1 cellular context compared by ENCODE assay signal in the genomic region with DNA sequence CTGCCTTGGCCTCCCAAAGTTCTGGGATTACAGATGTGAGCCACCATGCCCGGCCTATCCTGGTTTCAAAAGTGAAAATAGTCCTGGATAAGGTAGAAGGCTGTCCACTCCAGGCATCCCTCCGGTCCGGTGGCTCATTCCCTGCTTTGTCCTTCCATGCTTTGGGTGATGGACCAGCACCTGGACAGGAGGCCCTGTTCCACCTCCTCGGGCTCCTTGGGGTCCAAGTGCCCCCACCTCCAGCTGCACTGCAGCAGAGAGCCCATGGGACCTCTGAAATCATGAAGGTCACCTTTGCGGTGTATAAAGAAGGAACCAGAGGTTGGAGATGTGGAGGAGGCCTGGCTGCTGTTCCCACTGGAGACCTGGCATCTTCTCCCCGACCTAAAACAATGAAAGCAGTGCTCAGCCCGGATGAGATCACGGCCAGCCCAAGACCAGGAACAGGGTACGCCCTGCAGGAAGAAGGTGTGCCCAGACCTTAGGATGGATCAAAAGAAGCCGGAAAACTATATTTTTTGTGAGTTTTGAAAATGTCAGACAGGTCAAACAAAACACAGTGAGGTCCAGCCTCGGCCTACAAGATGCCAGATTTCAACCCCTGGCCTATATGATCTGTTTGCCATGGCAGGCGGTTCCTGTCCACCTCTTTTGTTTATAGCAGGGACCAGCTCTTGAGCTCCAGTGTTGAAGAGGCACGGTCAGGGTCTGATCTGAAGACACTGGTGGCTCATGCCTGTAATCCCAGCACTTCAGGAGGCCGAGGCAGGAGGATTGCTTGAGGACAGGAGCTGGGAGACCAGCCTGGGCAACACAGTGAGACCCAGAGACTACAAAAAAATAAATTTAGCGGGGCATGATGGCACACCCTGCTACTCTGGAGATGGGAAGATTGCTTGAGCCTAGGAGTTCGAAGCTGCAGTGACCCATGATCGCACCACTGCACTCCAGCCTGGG.
TF ChIP-seq lines count a peak whose summit lies in the region.

No MANE protein-coding gene starts in this region.

TF ChIP-seq in endothelial cell of umbilical vein, 7 proteins besides CTCF, POLR2A, EP300 and RAD21:
- TF ChIP-seq JUN (IDR thresholded peaks at IDR 0.05; ENCODE audit: borderline replicate concordance, insufficient read depth, insufficient read length, low read depth) (no peak), MYC (IDR thresholded peaks at IDR 0.05; ENCODE audit: low read depth, low read length) (no peak), EZH2 (IDR thresholded peaks at IDR 0.05; ENCODE audit: borderline replicate concordance, low read depth, low read length, severe bottlenecking) (no peak), GATA2 (IDR thresholded peaks at IDR 0.05; ENCODE audit: insufficient read depth, insufficient read length, low read depth, low read length) (no peak)
- TF ChIP-seq, protein P1, sequence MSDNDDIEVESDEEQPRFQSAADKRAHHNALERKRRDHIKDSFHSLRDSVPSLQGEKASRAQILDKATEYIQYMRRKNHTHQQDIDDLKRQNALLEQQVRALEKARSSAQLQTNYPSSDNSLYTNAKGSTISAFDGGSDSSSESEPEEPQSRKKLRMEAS (IDR thresholded peaks at IDR 0.05; ENCODE audit: insufficient read depth, insufficient read length): no peak
